Comparison of ENCODE assay signal across 9 cellular contexts in the genomic region with DNA sequence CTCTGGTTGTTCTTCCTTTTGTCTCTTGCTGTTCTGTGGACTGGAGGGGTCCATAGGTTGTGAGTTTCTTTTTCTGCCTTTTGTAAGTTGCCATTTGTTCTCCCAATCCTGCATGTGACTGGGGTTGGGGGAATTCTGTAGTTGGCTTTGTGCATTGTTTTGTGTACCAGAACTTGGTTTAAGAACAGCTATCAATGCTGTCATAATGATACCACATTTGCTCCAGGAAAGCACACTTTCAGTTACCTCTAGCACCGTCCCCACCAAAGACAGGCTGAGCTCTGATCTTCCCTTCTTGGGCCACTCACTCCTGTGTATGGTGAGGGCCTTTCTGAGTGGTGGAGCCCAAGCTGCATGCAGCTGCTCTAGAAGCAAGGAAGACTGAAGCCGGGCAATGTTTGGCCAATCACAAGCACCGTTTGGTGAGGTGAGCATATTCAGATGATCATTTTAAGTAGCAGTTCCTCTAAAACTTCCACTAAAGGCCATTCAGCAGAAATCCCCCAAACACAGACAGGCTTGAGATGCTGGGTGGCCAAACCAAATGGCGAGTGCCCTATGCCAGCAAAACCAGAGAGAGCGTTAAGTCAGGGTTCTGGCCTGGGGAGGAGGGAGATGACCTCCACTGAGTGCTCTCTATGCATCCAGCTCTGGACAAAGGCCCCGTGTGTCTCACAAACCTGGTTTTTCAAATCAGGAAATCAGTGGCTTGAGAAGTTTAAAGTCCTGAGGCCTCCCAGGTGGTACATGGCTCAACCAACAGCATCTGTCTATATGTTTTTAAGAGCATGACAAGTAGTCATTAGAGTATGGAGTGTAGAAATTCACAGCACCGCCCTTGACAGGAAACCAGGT.
DNase-seq lines count a peak whose midpoint lies in the region; ATAC-seq, FAIRE-seq and TF ChIP-seq lines count a peak whose summit lies in the region.
"Had no signal": no experiment of that assay in that cellular context is flagged by ENCODE, and none has a peak within 500 bp of the region (broad histone marks: within the 10 kb centered on the region; RNA-seq: fewer than 3 reads in every experiment).

No MANE protein-coding gene starts in this region.

- H3K27ac Mint-ChIP-seq in neural crest cell (ENCODE audit: unreplicated experiment): peak overlapping the region; percentile 87

- BruUV-seq in IMR-90 (replicated peaks; lab: Mats Ljungman, UMichigan): no TSS peak

- H3K4ac ChIP-seq in IMR-90 (ENCODE audit: low read depth, low read length): peak overlapping the region; percentile 49

- H3K4me3 ChIP-seq in IMR-90 (ENCODE audit: insufficient read depth, low read depth, low read length): no peak overlapping the region
- H3K4me3 ChIP-seq: hepatocyte had no signal

- WGBS in IMR-90 (ENCODE audit: extremely low coverage in 2 of 2, insufficient read length in 1 of 2), 2 experiments: 87% methylated on average over 3 of the region's 7 CpGs; no CpG with 5 or more reads in 1 of the 2 experiments

- DNase-seq in IMR-90 (no peak), neural crest cell (ENCODE audit: low read depth, low spot score) (no peak), middle frontal gyrus (ENCODE audit: extremely low spot score, low spot score) (no peak), DMS153 (lab: John Stamatoyannopoulos, UW) (no peak), NCI-H2081 (lab: John Stamatoyannopoulos, UW) (no peak), HTR-8/SVneo (ENCODE audit: insufficient read length, low spot score) (no peak)

- peak overlapping the region; percentile 38; the same call in 2 of the 3 replicates for H2BK15ac ChIP-seq in IMR-90 (ENCODE audit: low read depth, low read length)

- peaks cover 27% of the 10 kb centered on the region for H3K4me1 ChIP-seq in IMR-90 (ENCODE audit: control insufficient read depth, insufficient read depth, low read length)

- no peak overlapping the region for H2BK5ac ChIP-seq in IMR-90 (ENCODE audit: low read depth, low read length, poor library complexity, severe bottlenecking)

- no peaks in the 10 kb centered on the region for H3K27me3 Mint-ChIP-seq in neural crest cell (ENCODE audit: low read depth)

- no peaks in the 10 kb centered on the region for H3K36me3 Mint-ChIP-seq in neural crest cell (ENCODE audit: low read depth)

- no peak overlapping the region; the same call in 1 of the 2 replicates for H4K5ac ChIP-seq in IMR-90 (ENCODE audit: low read depth, low read length)

- H4K20me1 ChIP-seq in IMR-90 (ENCODE audit: insufficient read depth, low read length): no peaks in the 10 kb centered on the region

- H2AFZ ChIP-seq in IMR-90 (replicated peaks; ENCODE audit: low read length, poor library complexity): no peak overlapping the region
- H2AFZ ChIP-seq: hepatocyte had no signal

- no peak for TF ChIP-seq RAD21 in IMR-90 (IDR thresholded peaks at IDR 0.05; ENCODE audit: low read length)

- in situ Hi-C loops in IMR-90 (cut with MboI; ENCODE audit: low sequenced_read_pairs): no loop called here

- peak overlapping the region in 1 of 2 experiments; percentile 38; a peak in 1 of 4 replicates for H4K8ac ChIP-seq in IMR-90 (ENCODE audit: low read depth in 2 of 2, low read length in 2 of 2)

- H3K4me2 ChIP-seq in IMR-90 (ENCODE audit: low read depth, low read length): no peak overlapping the region
- H3K4me2 ChIP-seq: hepatocyte had no signal

- no peaks in the 10 kb centered on the region for H3K27me3 ChIP-seq in IMR-90 (ENCODE audit: control insufficient read depth, insufficient read depth, low read length)
- H3K27me3 ChIP-seq: hepatocyte had no signal

- CTCF ChIA-PET in IMR-90 (lab: Yijun Ruan, JAX): no interaction called here

- H3K14ac ChIP-seq in IMR-90 (replicated peaks; ENCODE audit: low read depth, low read length): peak overlapping the region; percentile 27

- ATAC-seq in GM18861 (IDR thresholded peaks at IDR 0.05; ENCODE audit: unreplicated experiment): peak; percentile 62
- ATAC-seq in GM21737 (IDR thresholded peaks at IDR 0.05; ENCODE audit: unreplicated experiment): peak; percentile 72
- no peak for ATAC-seq in IMR-90 (ENCODE audit: low read depth)

- H3K9ac ChIP-seq in IMR-90 (ENCODE audit: low read depth, low read length): no peak overlapping the region

- no peak overlapping the region; the same call in 1 of the 2 replicates for H3K23ac ChIP-seq in IMR-90 (ENCODE audit: low read depth, low read length)

- no peaks in the 10 kb centered on the region for H3K36me3 ChIP-seq in IMR-90 (ENCODE audit: control insufficient read depth, insufficient read depth, low read length)

- dilution Hi-C loops in IMR-90 (cut with HindIII; ENCODE audit: low sequenced_read_pairs, unreplicated experiment): no loop called here

- no peak for TF ChIP-seq POLR2A in IMR-90 (IDR thresholded peaks at IDR 0.05; ENCODE audit: low read depth, low read length)

- H3K9me1 ChIP-seq in IMR-90 (ENCODE audit: insufficient read depth, low read length): peaks cover 26% of the 10 kb centered on the region

- no peak for FAIRE-seq in HTR-8/SVneo (lab: Jason Lieb, UNC)

- H3K18ac ChIP-seq in IMR-90 (ENCODE audit: low read depth, low read length): peak overlapping the region; percentile 5; the same call in 1 of the 2 replicates

- POLR2A ChIA-PET in IMR-90 (lab: Charles Lee; ENCODE audit: unreplicated experiment): no interaction called here

- intact Hi-C loops in IMR-90 (cut with micrococcal nuclease): no loop called here

- H3K4me1 Mint-ChIP-seq in neural crest cell: peaks cover 68% of the 10 kb centered on the region

- H2AK5ac ChIP-seq in IMR-90 (ENCODE audit: low read depth, low read length): peak overlapping the region; percentile 85

- H3K56ac ChIP-seq in IMR-90 (ENCODE audit: extremely low read depth, insufficient read depth, low read length): no peak overlapping the region

- H4K91ac ChIP-seq in IMR-90 (ENCODE audit: insufficient read depth, low read depth, low read length): no peak overlapping the region

- H3K27ac ChIP-seq in IMR-90 (ENCODE audit: insufficient read depth, low read length): no peak overlapping the region
- H3K27ac ChIP-seq: hepatocyte had no signal

- no peak overlapping the region for H2AK9ac ChIP-seq in IMR-90 (replicated peaks; ENCODE audit: low read depth, low read length, poor library complexity)

- peak overlapping the region; percentile 43 for H2BK20ac ChIP-seq in IMR-90 (ENCODE audit: low read depth, low read length)

- TF ChIP-seq CTCF in IMR-90 (conservative IDR thresholded peaks at IDR 0.05; ENCODE audit: low read depth, low read length) (no peak), neural crest cell (conservative IDR thresholded peaks at IDR 0.05) (no peak)

- H2BK120ac ChIP-seq in IMR-90 (ENCODE audit: low read depth, low read length): peak overlapping the region; percentile 11; the same call in 1 of the 2 replicates

- peak overlapping the region; percentile 2 for H3K4me3 Mint-ChIP-seq in neural crest cell

- no peaks in the 10 kb centered on the region for H3K9me3 ChIP-seq in IMR-90 (ENCODE audit: control insufficient read depth, insufficient read depth, low read length)

- no peaks in the 10 kb centered on the region for H3K9me3 Mint-ChIP-seq in neural crest cell

- H3K79me1 ChIP-seq in IMR-90 (ENCODE audit: low read depth in 1 of 2, low read length in 2 of 2): no peaks in the 10 kb centered on the region

TF ChIP-seq in IMR-90, 13 proteins besides CTCF, POLR2A, EP300 and RAD21:
- TF ChIP-seq MAZ (IDR thresholded peaks at IDR 0.05; ENCODE audit: borderline replicate concordance, low read depth, low read length) (no peak), CHD1 (IDR thresholded peaks at IDR 0.05; ENCODE audit: low read depth, low read length) (no peak), NFE2L2 (IDR thresholded peaks at IDR 0.05; ENCODE audit: low read depth, low read length) (no peak)
